8 cellular contexts compared by ENCODE assay signal in genomic region chr1:109630081-109630880, GRCh38. TPM values are rescaled to one million over a fixed set of nuclear protein-coding genes. Genes with fewer than 3 reads are reported as not detected.
A peak's percentile ranks its signal among the peaks of the same experiment; 100 is the strongest.
DNase-seq lines count a peak whose midpoint lies in the region; TF ChIP-seq lines count a peak whose summit lies in the region.

No MANE protein-coding gene starts in this region.

- peak; percentile 45 for TF ChIP-seq CTCF in glutamatergic neuron (IDR thresholded peaks at IDR 0.05; ENCODE audit: partially characterized antibody, unreplicated experiment)

- peak; percentile 51 for DNase-seq in activated T-cell treated with anti-CD3 and anti-CD28 coated beads for 1 hour (ENCODE audit: low read depth)
- DNase-seq in activated T-cell treated with anti-CD3 and anti-CD28 coated beads for 4 hours = no peak
- DNase-seq in activated CD4-positive, alpha-beta T cell treated with anti-CD3 and anti-CD28 coated beads, Interleukin-2, amount 10 ng/mL, durations not matched to agents 24 days and 14 days = peak; percentile 77
- no peak for DNase-seq in glutamatergic neuron
- DNase-seq in stimulated activated naive CD4-positive, alpha-beta T cell treated with Interleukin-2 at 50 U/mL for 16 hours (lab: John Stamatoyannopoulos, UW) = peak; percentile 34
- no peak for DNase-seq in NCI-H2171 treated with DMSO at 0.1 percent for 48 hours (lab: John Stamatoyannopoulos, UW)
- no peak for DNase-seq in NCI-H2196 treated with DMSO at 0.1 percent for 48 hours (lab: John Stamatoyannopoulos, UW; ENCODE audit: unreplicated experiment)
- no peak for DNase-seq in H4 (ENCODE audit: low spot score)

- no peaks in the 10 kb centered on the region for H3K9me3 Mint-ChIP-seq in activated CD4-positive, alpha-beta T cell treated with anti-CD3 and anti-CD28 coated beads, Interleukin-2, amount 10 ng/mL, durations not matched to agents 24 days and 14 days
- H3K9me3 Mint-ChIP-seq in glutamatergic neuron (ENCODE audit: unreplicated experiment) = peaks cover 8% of the 10 kb centered on the region

- H3K36me3 Mint-ChIP-seq in activated CD4-positive, alpha-beta T cell treated with anti-CD3 and anti-CD28 coated beads, Interleukin-2, amount 10 ng/mL, durations not matched to agents 24 days and 14 days (ENCODE audit: low read depth) = peaks cover 48% of the 10 kb centered on the region
- H3K36me3 Mint-ChIP-seq in glutamatergic neuron (ENCODE audit: unreplicated experiment) = no peaks in the 10 kb centered on the region

- H3K4me1 Mint-ChIP-seq in activated CD4-positive, alpha-beta T cell treated with anti-CD3 and anti-CD28 coated beads, Interleukin-2, amount 10 ng/mL, durations not matched to agents 24 days and 14 days = peaks cover 16% of the 10 kb centered on the region
- H3K4me1 Mint-ChIP-seq in glutamatergic neuron (ENCODE audit: low read depth, unreplicated experiment) = peaks cover 14% of the 10 kb centered on the region

- intact Hi-C loops in activated CD4-positive, alpha-beta T cell treated with anti-CD3 and anti-CD28 coated beads, Interleukin-2, amount 10 ng/mL, durations not matched to agents 24 days and 14 days (cut with micrococcal nuclease) = loop anchor here (1.0 kb wide), 1 partner anchor 84 kb away; no protein-coding TSS in a partner anchor

- no peaks in the 10 kb centered on the region for H3K27me3 Mint-ChIP-seq in activated CD4-positive, alpha-beta T cell treated with anti-CD3 and anti-CD28 coated beads, Interleukin-2, amount 10 ng/mL, durations not matched to agents 24 days and 14 days
- peaks cover 9% of the 10 kb centered on the region for H3K27me3 Mint-ChIP-seq in glutamatergic neuron (ENCODE audit: unreplicated experiment)

- H3K4me3 Mint-ChIP-seq in activated CD4-positive, alpha-beta T cell treated with anti-CD3 and anti-CD28 coated beads, Interleukin-2, amount 10 ng/mL, durations not matched to agents 24 days and 14 days = no peak overlapping the region
- no peak overlapping the region for H3K4me3 Mint-ChIP-seq in glutamatergic neuron (ENCODE audit: unreplicated experiment)

- H3K27ac Mint-ChIP-seq in activated CD4-positive, alpha-beta T cell treated with anti-CD3 and anti-CD28 coated beads, Interleukin-2, amount 10 ng/mL, durations not matched to agents 24 days and 14 days = no peak overlapping the region
- H3K27ac Mint-ChIP-seq in glutamatergic neuron (ENCODE audit: unreplicated experiment) = no peak overlapping the region

RNA-seq across cellular contexts. Expression of gene AMPD2, which starts 10.6 kb away (rescaled TPM):
- 92.2 and 97.8 TPM in 2 replicates for total RNA-seq in activated CD4-positive, alpha-beta T cell treated with anti-CD3 and anti-CD28 coated beads, Interleukin-2, amount 10 ng/mL, durations not matched to agents 24 days and 14 days
- total RNA-seq in glutamatergic neuron (ENCODE audit: unreplicated experiment) = 49.3 TPM
- 37.0 and 41.6 TPM in 2 replicates for total RNA-seq in H4 (2014; rRNA removed; shearing (Covaris generic))

RNA-seq across cellular contexts. Expression of gene GNAT2, which starts 10.9 kb away (rescaled TPM):
- 0.33 TPM in 2 replicates for total RNA-seq in activated CD4-positive, alpha-beta T cell treated with anti-CD3 and anti-CD28 coated beads, Interleukin-2, amount 10 ng/mL, durations not matched to agents 24 days and 14 days
- not detected for total RNA-seq in glutamatergic neuron (ENCODE audit: unreplicated experiment)
- total RNA-seq in H4 (2014; rRNA removed; shearing (Covaris generic)) = 0.46 TPM in 1 of 2 replicates, not detected in the other

RNA-seq across cellular contexts. Expression of gene GSTM4, which starts 25.6 kb away (rescaled TPM):
- 6.8 and 9.9 TPM in 2 replicates for total RNA-seq in activated CD4-positive, alpha-beta T cell treated with anti-CD3 and anti-CD28 coated beads, Interleukin-2, amount 10 ng/mL, durations not matched to agents 24 days and 14 days
- total RNA-seq in glutamatergic neuron (ENCODE audit: unreplicated experiment) = 12.3 TPM
- total RNA-seq in H4 (2014; rRNA removed; shearing (Covaris generic)) = 15.9 and 27.2 TPM in 2 replicates

RNA-seq across cellular contexts. Expression of gene GSTM2, which starts 37.6 kb away (rescaled TPM):
- total RNA-seq in activated CD4-positive, alpha-beta T cell treated with anti-CD3 and anti-CD28 coated beads, Interleukin-2, amount 10 ng/mL, durations not matched to agents 24 days and 14 days = 17.5 and 18.4 TPM in 2 replicates
- total RNA-seq in glutamatergic neuron (ENCODE audit: unreplicated experiment) = 33.6 TPM
- total RNA-seq in H4 (2014; rRNA removed; shearing (Covaris generic)) = 1.6 and 4.6 TPM in 2 replicates

RNA-seq across cellular contexts. Expression of gene GSTM1, which starts 57.3 kb away (rescaled TPM):
- total RNA-seq in activated CD4-positive, alpha-beta T cell treated with anti-CD3 and anti-CD28 coated beads, Interleukin-2, amount 10 ng/mL, durations not matched to agents 24 days and 14 days = 92.2 and 94.2 TPM in 2 replicates
- not detected for total RNA-seq in glutamatergic neuron (ENCODE audit: unreplicated experiment)
- not detected in 2 replicates for total RNA-seq in H4 (2014; rRNA removed; shearing (Covaris generic))

Comparison
In these comparisons a context has a peak if more than half of its experiments do, and no peak if none do; other contexts are left out.
1. DNase-seq: peak in activated T-cell treated with anti-CD3 and anti-CD28 coated beads for 1 hour (single experiment), activated CD4-positive, alpha-beta T cell treated with anti-CD3 and anti-CD28 coated beads, Interleukin-2, amount 10 ng/mL, durations not matched to agents 24 days and 14 days (single experiment) and stimulated activated naive CD4-positive, alpha-beta T cell treated with Interleukin-2 at 50 U/mL for 16 hours (single experiment); none in activated T-cell treated with anti-CD3 and anti-CD28 coated beads for 4 hours (single experiment), glutamatergic neuron (single experiment), NCI-H2171 treated with DMSO at 0.1 percent for 48 hours (single experiment), NCI-H2196 treated with DMSO at 0.1 percent for 48 hours (single experiment) and H4 (single experiment).